Comparison of ENCODE assay signal across 8 cellular contexts in genomic region chr4:21469438-21470032, GRCh38.
A peak's percentile ranks its signal among the peaks of the same experiment; 100 is the strongest.
DNase-seq lines count a peak whose midpoint lies in the region; ATAC-seq, FAIRE-seq and TF ChIP-seq lines count a peak whose summit lies in the region.

No MANE protein-coding gene starts in this region.

- no peak for ATAC-seq in GM19324 (IDR thresholded peaks at IDR 0.05; ENCODE audit: low FRiP score, unreplicated experiment)

- peak; percentile 54 for TF ChIP-seq CTCF in astrocyte of the spinal cord (IDR thresholded peaks at IDR 0.05; ENCODE audit: low read depth, low read length)

- no peak for TF ChIP-seq POLR2A in H54 (IDR thresholded peaks at IDR 0.05; ENCODE audit: low read depth, low read length)

- in situ Hi-C loops in astrocyte of the spinal cord (cut with HindIII; ENCODE audit: low sequenced_read_pairs), result no loop called here

- DNase-seq in DMS53 treated with DMSO at 0.1 percent for 48 hours (lab: John Stamatoyannopoulos, UW; ENCODE audit: unreplicated experiment), result peak; percentile 67
- peak; percentile 1 for DNase-seq in KG1 (lab: John Stamatoyannopoulos, UW)
- DNase-seq in astrocyte of the spinal cord (ENCODE audit: low read depth, low spot score), result peak; percentile 12
- peak; percentile 38 for DNase-seq in medulla oblongata (ENCODE audit: extremely low spot score)
- no peak for DNase-seq in H54 (ENCODE audit: insufficient read length, low spot score)
- no peak for DNase-seq in stimulated activated naive CD4-positive, alpha-beta T cell treated with Interleukin-2 at 50 U/mL for 16 hours (lab: John Stamatoyannopoulos, UW)
- DNase-seq in activated gamma-delta T cell treated with Interleukin-2 at 50 U/mL for 16 hours, result no peak

- FAIRE-seq in H54 (lab: Jason Lieb, UNC), result no peak

- H3K4me3 ChIP-seq in astrocyte of the spinal cord (ENCODE audit: low read depth, low read length), result no peak overlapping the region

Comparison
In these comparisons a context has a peak if more than half of its experiments do, and no peak if none do; other contexts are left out.
1. DNase-seq: peak in DMS53 treated with DMSO at 0.1 percent for 48 hours (single experiment), KG1 (single experiment), astrocyte of the spinal cord (single experiment) and medulla oblongata (single experiment); none in H54 (single experiment), stimulated activated naive CD4-positive, alpha-beta T cell treated with Interleukin-2 at 50 U/mL for 16 hours (single experiment) and activated gamma-delta T cell treated with Interleukin-2 at 50 U/mL for 16 hours (single experiment).